13 cellular contexts compared by ENCODE assay signal in genomic region chr2:64586054-64586453, GRCh38.
"Had no signal": no experiment of that assay in that cellular context is flagged by ENCODE, and none has a peak within 500 bp of the region (broad histone marks: within the 10 kb centered on the region; RNA-seq: fewer than 3 reads in every experiment).

No MANE protein-coding gene starts in this region.

- H3K4me3 ChIP-seq: coronary artery, gastroesophageal sphincter, sigmoid colon, testis had no signal

- FAIRE-seq: keratinocyte had no signal

- DNase-seq: activated CD4-positive, alpha-beta memory T cell treated with anti-CD3 and anti-CD28 coated beads for 36 hours; activated naive CD4-positive, alpha-beta T cell treated with Interleukin-2 at 50 U/mL for 16 hours; activated T-cell treated with anti-CD3 and anti-CD28 coated beads, Interleukin-2, amount 50 U/mL, for 72 hours; effector CD4-positive, alpha-beta T cell; left ventricle myocardium superior; mesenchymal stem cell; sigmoid colon; stimulated activated CD4-positive, alpha-beta T cell treated with anti-CD3 and anti-CD28 coated beads, Interleukin-4, amount 100 ng/mL, for 24 hours; stimulated activated naive CD8-positive, alpha-beta T cell treated with anti-CD3 and anti-CD28 coated beads, Interleukin-15, amount 100 ng/mL, for 72 hours; testis had no signal

- H3K27ac ChIP-seq: coronary artery, gastroesophageal sphincter, sigmoid colon, testis had no signal

- ATAC-seq: activated T-cell treated with anti-CD3 and anti-CD28 coated beads, Interleukin-2, amount 50 U/mL, for 72 hours; gastroesophageal sphincter; stimulated activated naive CD8-positive, alpha-beta T cell treated with anti-CD3 and anti-CD28 coated beads, Interleukin-15, amount 100 ng/mL, for 72 hours had no signal

- H3K27me3 ChIP-seq: gastroesophageal sphincter, sigmoid colon, testis had no signal

- H3K9me3 ChIP-seq: gastroesophageal sphincter, sigmoid colon, testis had no signal

- H3K4me1 ChIP-seq: testis had no signal
